In the genomic region with DNA sequence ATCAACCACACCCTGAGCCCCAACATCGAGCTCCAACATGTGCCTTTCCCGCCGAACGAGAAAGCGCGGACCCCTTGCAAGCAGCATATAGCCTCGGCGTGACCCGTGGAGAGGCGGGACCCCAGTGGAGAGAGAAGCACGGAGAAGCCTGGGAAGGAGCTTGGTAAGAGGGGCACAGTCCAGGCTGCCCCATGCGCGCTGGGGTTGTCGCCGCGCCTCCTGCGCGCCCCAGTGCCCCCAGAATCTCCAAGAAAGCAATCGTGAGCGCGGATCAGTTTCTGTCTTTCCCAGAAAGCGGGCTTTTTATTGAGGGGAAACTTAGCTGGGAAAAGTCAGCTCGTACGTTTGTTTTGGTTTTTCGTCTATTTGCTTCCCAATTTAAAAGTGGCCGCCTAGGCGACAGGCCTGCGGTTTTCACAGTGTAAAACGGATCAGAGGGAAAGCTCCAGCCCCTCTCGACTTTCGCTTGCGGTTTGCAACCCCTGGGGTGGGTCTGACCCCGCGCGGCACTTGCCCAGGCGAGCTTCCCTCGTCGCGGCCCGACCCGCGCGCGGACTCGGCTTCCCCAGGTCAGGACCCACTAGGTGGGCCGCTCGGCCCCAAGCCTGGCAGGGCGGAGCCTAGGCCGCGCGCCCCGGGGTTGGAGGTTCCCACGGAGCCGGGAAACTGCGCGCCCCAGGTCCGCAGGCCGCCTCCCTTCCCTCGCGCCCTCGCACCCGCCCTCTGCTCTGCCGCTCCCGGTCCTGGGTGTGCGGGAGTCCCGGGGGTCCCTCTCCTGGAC, we compare ENCODE assay signal across 8 cellular contexts. TPM values are rescaled to one million over a fixed set of nuclear protein-coding genes. Genes with fewer than 3 reads are reported as not detected.
DNase-seq lines count a peak whose midpoint lies in the region; ATAC-seq and TF ChIP-seq lines count a peak whose summit lies in the region.

No MANE protein-coding gene starts in this region.

- H3K4me3 ChIP-seq in esophagus squamous epithelium = peak overlapping the region; percentile 54 to 80 (median 76)

- no peak for ATAC-seq in GM19328 (IDR thresholded peaks at IDR 0.05; ENCODE audit: unreplicated experiment)
- ATAC-seq in activated CD4-positive, CD25-positive, alpha-beta regulatory T cell treated with anti-CD3 and anti-CD28 coated beads, Interleukin-2, amount 50 U/mL, for 24 hours = no peak

- no peak overlapping the region for H3K27ac Mint-ChIP-seq in activated CD4-positive, alpha-beta T cell treated with anti-CD3 and anti-CD28 coated beads, Interleukin-2, amount 10 ng/mL, durations not matched to agents 24 days and 14 days
- peak overlapping the region; percentile 68 for H3K27ac Mint-ChIP-seq in nephron progenitor cell

- H3K9me3 Mint-ChIP-seq in activated CD4-positive, alpha-beta T cell treated with anti-CD3 and anti-CD28 coated beads, Interleukin-2, amount 10 ng/mL, durations not matched to agents 24 days and 14 days = peaks cover 3% of the 10 kb centered on the region
- no peaks in the 10 kb centered on the region for H3K9me3 Mint-ChIP-seq in nephron progenitor cell

- H3K4me1 Mint-ChIP-seq in activated CD4-positive, alpha-beta T cell treated with anti-CD3 and anti-CD28 coated beads, Interleukin-2, amount 10 ng/mL, durations not matched to agents 24 days and 14 days = peaks cover 17% of the 10 kb centered on the region
- peaks cover 48% of the 10 kb centered on the region for H3K4me1 Mint-ChIP-seq in nephron progenitor cell

- H3K27me3 Mint-ChIP-seq in activated CD4-positive, alpha-beta T cell treated with anti-CD3 and anti-CD28 coated beads, Interleukin-2, amount 10 ng/mL, durations not matched to agents 24 days and 14 days = peaks cover 67% of the 10 kb centered on the region
- peaks cover 29% of the 10 kb centered on the region for H3K27me3 Mint-ChIP-seq in nephron progenitor cell (ENCODE audit: low read depth, poor library complexity)

- peaks cover 8 to 29% (median 8%) of the 10 kb centered on the region in 3 donors for H3K4me1 ChIP-seq in esophagus squamous epithelium

- TF ChIP-seq CTCF in esophagus squamous epithelium (IDR thresholded peaks at IDR 0.05) = no peak
- no peak for TF ChIP-seq CTCF in nephron progenitor cell (IDR thresholded peaks at IDR 0.05)

- 4 to 21% methylated on average over 8 to 17 of the region's 66 CpGs for WGBS in esophagus squamous epithelium, 2 donors

- intact Hi-C loops in activated CD4-positive, alpha-beta T cell treated with anti-CD3 and anti-CD28 coated beads, Interleukin-2, amount 10 ng/mL, durations not matched to agents 24 days and 14 days (cut with micrococcal nuclease) = loop anchor here (1.0 to 10.0 kb wide), 7 partner anchors 238 to 1603 kb away; a partner anchor contains a TSS
- intact Hi-C loops in esophagus squamous epithelium (cut with DNase I) = loop anchor here (10.0 kb wide), 1 partner anchor 220 kb away; no protein-coding TSS in a partner anchor

- no peak for TF ChIP-seq POLR2A in esophagus squamous epithelium (IDR thresholded peaks at IDR 0.05)

- peaks cover 0 to 25% (median 0%) of the 10 kb centered on the region in 4 donors for H3K27me3 ChIP-seq in esophagus squamous epithelium

- peak overlapping the region; percentile 50 to 79 (median 62) for H3K27ac ChIP-seq in esophagus squamous epithelium

- H3K9me3 ChIP-seq in esophagus squamous epithelium = no peaks in the 10 kb centered on the region

- H3K36me3 ChIP-seq in esophagus squamous epithelium = no peaks in the 10 kb centered on the region

- peak; percentile 76 for DNase-seq in activated CD4-positive, alpha-beta T cell treated with anti-CD3 and anti-CD28 coated beads, Interleukin-2, amount 10 ng/mL, durations not matched to agents 24 days and 14 days
- no peak for DNase-seq in activated CD4-positive, alpha-beta T cell treated with anti-CD3 and anti-CD28 coated beads for 1 hour
- peak; percentile 45 for DNase-seq in UCSD-AML1 (lab: John Stamatoyannopoulos, UW; ENCODE audit: unreplicated experiment)
- no peak for DNase-seq in esophagus squamous epithelium (lab: John Stamatoyannopoulos, UW)
- peak; percentile 68 for DNase-seq in nephron progenitor cell
- DNase-seq in NCI-H2029 treated with DMSO at 0.1 percent for 48 hours (lab: John Stamatoyannopoulos, UW) = no peak

- H3K4me3 Mint-ChIP-seq in activated CD4-positive, alpha-beta T cell treated with anti-CD3 and anti-CD28 coated beads, Interleukin-2, amount 10 ng/mL, durations not matched to agents 24 days and 14 days = peak overlapping the region; percentile 89
- H3K4me3 Mint-ChIP-seq in nephron progenitor cell = peak overlapping the region; percentile 91

- peaks cover 3% of the 10 kb centered on the region for H3K36me3 Mint-ChIP-seq in activated CD4-positive, alpha-beta T cell treated with anti-CD3 and anti-CD28 coated beads, Interleukin-2, amount 10 ng/mL, durations not matched to agents 24 days and 14 days (ENCODE audit: low read depth)
- no peaks in the 10 kb centered on the region for H3K36me3 Mint-ChIP-seq in nephron progenitor cell (ENCODE audit: low read depth)

RNA-seq across cellular contexts. Expression of a gene that starts 31.1 kb away (rescaled TPM):
- 0.02 and 0.16 TPM in 2 replicates for total RNA-seq in activated CD4-positive, alpha-beta T cell treated with anti-CD3 and anti-CD28 coated beads, Interleukin-2, amount 10 ng/mL, durations not matched to agents 24 days and 14 days
- under 1 TPM in 3 of 4 donors, not detected in 1; 0.53 to 0.57 (median 0.57) TPM for total RNA-seq in esophagus squamous epithelium

RNA-seq across cellular contexts. Expression of a gene that starts 39.6 kb away (rescaled TPM):
- 40.2 and 42.0 TPM in 2 replicates for total RNA-seq in activated CD4-positive, alpha-beta T cell treated with anti-CD3 and anti-CD28 coated beads, Interleukin-2, amount 10 ng/mL, durations not matched to agents 24 days and 14 days
- total RNA-seq in esophagus squamous epithelium = 10 to 100 TPM; 22.7 to 49.6 (median 32.4) TPM

Comparison
In these comparisons a context has a peak if more than half of its experiments do, and no peak if none do; other contexts are left out.
1. DNase-seq: peak in activated CD4-positive, alpha-beta T cell treated with anti-CD3 and anti-CD28 coated beads, Interleukin-2, amount 10 ng/mL, durations not matched to agents 24 days and 14 days (single experiment), UCSD-AML1 (single experiment) and nephron progenitor cell (single experiment); none in activated CD4-positive, alpha-beta T cell treated with anti-CD3 and anti-CD28 coated beads for 1 hour (single experiment), esophagus squamous epithelium (single experiment) and NCI-H2029 treated with DMSO at 0.1 percent for 48 hours (single experiment).